ENCODE assay signal across 2 cellular contexts in the genomic region with DNA sequence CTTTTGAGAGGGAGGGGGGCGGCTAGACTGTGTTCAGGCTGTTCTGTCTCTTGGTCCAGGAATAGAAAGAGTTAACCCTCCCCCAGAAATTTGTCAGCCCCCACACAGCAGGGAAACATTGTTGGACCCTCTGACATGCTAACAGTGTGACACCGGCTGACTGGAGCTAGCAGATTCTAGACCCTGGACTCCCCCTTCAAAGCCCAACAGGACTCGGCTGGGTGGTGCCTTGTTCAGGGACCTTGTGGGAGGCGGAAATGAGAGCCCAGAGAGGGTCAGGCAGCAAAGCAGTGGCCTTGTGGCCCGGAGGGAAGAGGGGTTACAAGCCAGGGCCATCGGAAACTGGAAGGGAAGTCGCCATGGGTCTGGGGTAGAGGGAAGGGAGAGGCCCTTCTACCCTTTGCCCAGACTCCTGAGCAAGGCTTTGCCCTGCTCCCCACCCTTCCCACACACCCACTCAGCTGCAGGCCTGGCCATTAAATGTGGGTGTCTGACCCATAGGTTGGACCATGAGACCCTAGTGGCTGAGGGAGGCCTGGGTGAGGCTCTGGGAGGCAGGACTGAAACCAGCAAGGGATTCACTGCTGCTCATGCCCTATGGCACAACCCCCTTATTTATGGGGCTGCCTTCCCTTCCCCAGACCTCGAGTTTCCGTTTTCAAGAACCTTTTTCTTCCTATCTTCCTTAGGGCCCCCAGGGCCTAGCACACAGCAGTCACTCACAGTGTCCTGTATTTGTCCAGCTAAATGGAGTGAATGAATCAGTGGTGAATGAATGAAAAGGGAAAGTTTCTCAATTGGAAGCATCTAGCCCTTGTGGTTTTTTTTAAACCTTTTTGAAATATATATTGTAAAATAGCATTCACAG.
A peak's percentile ranks its signal among the peaks of the same experiment; 100 is the strongest.
TF ChIP-seq lines count a peak whose summit lies in the region.

No MANE protein-coding gene starts in this region.

TF ChIP-seq in liver, 16 proteins besides CTCF, POLR2A, EP300 and RAD21:
- TF ChIP-seq, protein P1, sequence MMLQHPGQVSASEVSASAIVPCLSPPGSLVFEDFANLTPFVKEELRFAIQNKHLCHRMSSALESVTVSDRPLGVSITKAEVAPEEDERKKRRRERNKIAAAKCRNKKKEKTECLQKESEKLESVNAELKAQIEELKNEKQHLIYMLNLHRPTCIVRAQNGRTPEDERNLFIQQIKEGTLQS (IDR thresholded peaks at IDR 0.05) = no peak
- TF ChIP-seq NR2F2 (IDR thresholded peaks at IDR 0.05) = peak; percentile 99

TF ChIP-seq in HepG2, 621 proteins besides CTCF, POLR2A, EP300 and RAD21:
- TF ChIP-seq MZF1 (CRISPR knock-in tag; IDR thresholded peaks at IDR 0.05; ENCODE audit: borderline replicate concordance) (no peak), ZNF331 (CRISPR knock-in tag; IDR thresholded peaks at IDR 0.05) (no peak), ZNF337 (CRISPR knock-in tag; IDR thresholded peaks at IDR 0.05; ENCODE audit: borderline replicate concordance, low read depth) (no peak), KDM1A (CRISPR knock-in tag; IDR thresholded peaks at IDR 0.05) (no peak), PITX1 (CRISPR knock-in tag; IDR thresholded peaks at IDR 0.05) (no peak), SRSF4 (IDR thresholded peaks at IDR 0.05; ENCODE audit: low read depth, low read length, poor library complexity, severe bottlenecking) (no peak)
- TF ChIP-seq, protein P2, sequence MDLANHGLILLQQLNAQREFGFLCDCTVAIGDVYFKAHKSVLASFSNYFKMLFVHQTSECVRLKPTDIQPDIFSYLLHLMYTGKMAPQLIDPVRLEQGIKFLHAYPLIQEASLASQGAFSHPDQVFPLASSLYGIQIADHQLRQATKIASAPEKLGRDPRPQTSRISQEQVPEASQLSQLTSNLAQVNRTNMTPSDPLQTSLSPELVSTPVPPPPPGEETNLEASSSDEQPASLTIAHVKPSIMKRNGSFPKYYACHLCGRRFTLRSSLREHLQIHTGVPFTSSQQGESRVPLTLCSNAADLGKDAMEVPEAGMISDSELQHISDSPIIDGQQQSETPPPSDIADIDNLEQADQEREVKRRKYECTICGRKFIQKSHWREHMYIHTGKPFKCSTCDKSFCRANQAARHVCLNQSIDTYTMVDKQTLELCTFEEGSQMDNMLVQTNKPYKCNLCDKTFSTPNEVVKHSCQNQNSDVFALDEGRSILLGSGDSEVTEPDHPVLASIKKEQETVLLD (CRISPR knock-in tag; IDR thresholded peaks at IDR 0.05; ENCODE audit: low read depth) = no peak
